18 cellular contexts compared by ENCODE assay signal in genomic region chr21:33132054-33132453, GRCh38.
DNase-seq lines count a peak whose midpoint lies in the region; ATAC-seq, FAIRE-seq and TF ChIP-seq lines count a peak whose summit lies in the region.
"Had no signal": no experiment of that assay in that cellular context is flagged by ENCODE, and none has a peak within 500 bp of the region (broad histone marks: within the 10 kb centered on the region; RNA-seq: fewer than 3 reads in every experiment).

No MANE protein-coding gene starts in this region.

- ATAC-seq in CD4-positive, alpha-beta T cell (ENCODE audit: poor library complexity) = no peak
- no peak for ATAC-seq in left colon
- ATAC-seq: activated CD8-positive, alpha-beta memory T cell treated with anti-CD3 and anti-CD28 coated beads, Interleukin-2, amount 10 ng/mL, durations not matched to agents 7 days and 5 days; left cardiac atrium had no signal

- no peaks in the 10 kb centered on the region for H3K9me2 ChIP-seq in SU-DHL-6 (replicated peaks; ENCODE audit: insufficient read depth, low read length)

- POLR2A ChIA-PET in CD4-positive, alpha-beta T cell (lab: Charles Lee) = no interaction called here
- POLR2A ChIA-PET in Caco-2 (lab: Charles Lee) = no interaction called here

- H3K4me3 Mint-ChIP-seq in CD4-positive, alpha-beta T cell = no peak overlapping the region
- H3K4me3 Mint-ChIP-seq in Caco-2 (ENCODE audit: unreplicated experiment) = no peak overlapping the region
- H3K4me3 Mint-ChIP-seq: activated CD8-positive, alpha-beta memory T cell treated with anti-CD3 and anti-CD28 coated beads, Interleukin-2, amount 10 ng/mL, durations not matched to agents 7 days and 5 days; naive B cell had no signal

- no peak overlapping the region for H3K27ac ChIP-seq in CD4-positive, alpha-beta T cell (ENCODE audit: low read depth, low read length)
- H3K27ac ChIP-seq in SU-DHL-6 (ENCODE audit: low read depth, low read length) = no peak overlapping the region
- H3K27ac ChIP-seq: thyroid gland had no signal

- no peaks in the 10 kb centered on the region for H3F3A ChIP-seq in SU-DHL-6 (ENCODE audit: insufficient read depth)

- H3K9me3 ChIP-seq in CD4-positive, alpha-beta T cell (ENCODE audit: control insufficient read depth, low read length) = no peaks in the 10 kb centered on the region
- H3K9me3 ChIP-seq in SU-DHL-6 (ENCODE audit: insufficient read depth, low read length) = no peaks in the 10 kb centered on the region
- H3K9me3 ChIP-seq in Caco-2 = no peaks in the 10 kb centered on the region
- H3K9me3 ChIP-seq: thyroid gland had no signal

- CTCF ChIA-PET in CD4-positive, alpha-beta T cell (lab: Charles Lee) = no interaction called here
- CTCF ChIA-PET in Caco-2 (lab: Charles Lee) = interaction anchor here (0.6 kb wide), 1 partner anchor 273 kb away, joined by 4 read pairs; no protein-coding TSS in a partner anchor

- FAIRE-seq in GM18507 (lab: Jason Lieb, UNC) = peak; percentile 59

- no peaks in the 10 kb centered on the region for H4K20me1 ChIP-seq in SU-DHL-6 (ENCODE audit: low read depth, low read length)

- H3K4me3 ChIP-seq in SU-DHL-6 (ENCODE audit: insufficient read depth, low read length, poor library complexity, severe bottlenecking) = no peak overlapping the region
- no peak overlapping the region for H3K4me3 ChIP-seq in kidney epithelial cell (ENCODE audit: low read depth, low read length)
- no peak overlapping the region for H3K4me3 ChIP-seq in Caco-2 (ENCODE audit: low read depth, low read length)
- H3K4me3 ChIP-seq: thyroid gland had no signal

- H3K4me1 ChIP-seq in Caco-2 = no peaks in the 10 kb centered on the region

- H3K9ac ChIP-seq in SU-DHL-6 (ENCODE audit: low read length) = no peak overlapping the region

- H3K36me3 Mint-ChIP-seq in CD4-positive, alpha-beta T cell (ENCODE audit: low read depth) = no peaks in the 10 kb centered on the region
- no peaks in the 10 kb centered on the region for H3K36me3 Mint-ChIP-seq in Caco-2 (ENCODE audit: insufficient read depth, unreplicated experiment)
- H3K36me3 Mint-ChIP-seq: activated CD8-positive, alpha-beta memory T cell treated with anti-CD3 and anti-CD28 coated beads, Interleukin-2, amount 10 ng/mL, durations not matched to agents 7 days and 5 days; naive B cell had no signal

- H3K36me3 ChIP-seq in SU-DHL-6 (ENCODE audit: low read length) = no peaks in the 10 kb centered on the region
- no peaks in the 10 kb centered on the region for H3K36me3 ChIP-seq in kidney epithelial cell (ENCODE audit: control insufficient read depth, insufficient read depth, low read length)
- no peaks in the 10 kb centered on the region for H3K36me3 ChIP-seq in Caco-2 (ENCODE audit: control insufficient read depth, insufficient read depth, low read length)
- H3K36me3 ChIP-seq: thyroid gland had no signal

- H3K4me2 ChIP-seq in SU-DHL-6 (ENCODE audit: low read depth, low read length, poor library complexity, severe bottlenecking) = no peak overlapping the region

- TF ChIP-seq CTCF in CD4-positive, alpha-beta T cell (IDR thresholded peaks at IDR 0.05) = peak; percentile 45
- TF ChIP-seq CTCF in SU-DHL-6 (IDR thresholded peaks at IDR 0.05; ENCODE audit: insufficient read depth, low read length, poor library complexity, severe bottlenecking) (peak; percentile 15), kidney epithelial cell (IDR thresholded peaks at IDR 0.05; ENCODE audit: insufficient read depth, low read length, poor library complexity, severe bottlenecking) (peak; percentile 23), Caco-2 (IDR thresholded peaks at IDR 0.05; ENCODE audit: insufficient read depth in 1 of 2, low read depth in 1 of 2, low read length in 1 of 2, severe bottlenecking in 1 of 2, unreplicated experiment in 1 of 2) (peak in 1 of 2 experiments; percentile 10)

- no peak for DNase-seq in CD4-positive, alpha-beta T cell
- DNase-seq in GM18507 (ENCODE audit: extremely low spot score, insufficient read length, low read depth) (no peak), kidney epithelial cell (ENCODE audit: low read depth) (no peak), Caco-2 (no peak), NCI-H2029 treated with DMSO at 0.1 percent for 48 hours (lab: John Stamatoyannopoulos, UW) (no peak), hypothalamus (lab: John Stamatoyannopoulos, UW) (no peak), left colon (no peak)
- DNase-seq: activated CD8-positive, alpha-beta memory T cell treated with anti-CD3 and anti-CD28 coated beads, Interleukin-2, amount 10 ng/mL, durations not matched to agents 7 days and 5 days; activated naive CD4-positive, alpha-beta T cell; left cardiac atrium; naive B cell; NCI-H2081; NCI-H82; SHP77 treated with DMSO at 0.1 percent for 48 hours; stimulated activated CD4-positive, alpha-beta T cell treated with anti-CD3 and anti-CD28 coated beads, Interleukin-2, amount 100 ng/mL, for 24 hours; stimulated activated CD8-positive, alpha-beta memory T cell treated with anti-CD3 and anti-CD28 coated beads, Interleukin-4, amount 100 ng/mL, for 48 hours; thyroid gland had no signal

- no peaks in the 10 kb centered on the region for H3K79me2 ChIP-seq in SU-DHL-6 (ENCODE audit: insufficient read depth, low read length)

- peaks cover 11% of the 10 kb centered on the region for H3K4me1 Mint-ChIP-seq in CD4-positive, alpha-beta T cell (ENCODE audit: low read depth)
- no peaks in the 10 kb centered on the region for H3K4me1 Mint-ChIP-seq in Caco-2 (ENCODE audit: low read depth, unreplicated experiment)
- H3K4me1 Mint-ChIP-seq: activated CD8-positive, alpha-beta memory T cell treated with anti-CD3 and anti-CD28 coated beads, Interleukin-2, amount 10 ng/mL, durations not matched to agents 7 days and 5 days had no signal

- H2AFZ ChIP-seq in SU-DHL-6 (ENCODE audit: low read depth, low read length, severe bottlenecking) = no peak overlapping the region

- intact Hi-C loops in CD4-positive, alpha-beta T cell (cut with DNase I, micrococcal nuclease) = loop anchor here in 1 of 2 experiments (1.0 to 5.0 kb wide), 2 partner anchors 65 to 245 kb away; no protein-coding TSS in a partner anchor
- intact Hi-C loops in Caco-2 (cut with micrococcal nuclease; ENCODE audit: unreplicated experiment) (loop anchor here (2.0 kb wide), 1 partner anchor 65 kb away; no protein-coding TSS in a partner anchor), left colon (cut with DNase I, micrococcal nuclease) (no loop called here)

- H3K27ac Mint-ChIP-seq in CD4-positive, alpha-beta T cell = no peak overlapping the region
- H3K27ac Mint-ChIP-seq in Caco-2 (ENCODE audit: unreplicated experiment) = no peak overlapping the region
- H3K27ac Mint-ChIP-seq: activated CD8-positive, alpha-beta memory T cell treated with anti-CD3 and anti-CD28 coated beads, Interleukin-2, amount 10 ng/mL, durations not matched to agents 7 days and 5 days had no signal

- BruUV-seq in Caco-2 (replicated peaks; lab: Mats Ljungman, UMichigan) = no TSS peak

- H3K9me3 Mint-ChIP-seq in CD4-positive, alpha-beta T cell = no peaks in the 10 kb centered on the region
- no peaks in the 10 kb centered on the region for H3K9me3 Mint-ChIP-seq in Caco-2 (ENCODE audit: unreplicated experiment)
- H3K9me3 Mint-ChIP-seq: naive B cell had no signal

- H3K27me3 Mint-ChIP-seq in CD4-positive, alpha-beta T cell = peaks cover 30% of the 10 kb centered on the region
- peaks cover 16% of the 10 kb centered on the region for H3K27me3 Mint-ChIP-seq in Caco-2 (ENCODE audit: insufficient read depth, unreplicated experiment)

- H3K27me3 ChIP-seq in CD4-positive, alpha-beta T cell (ENCODE audit: control insufficient read depth, insufficient read depth, low read length) = no peaks in the 10 kb centered on the region
- no peaks in the 10 kb centered on the region for H3K27me3 ChIP-seq in SU-DHL-6 (ENCODE audit: low read length)
- H3K27me3 ChIP-seq in kidney epithelial cell (ENCODE audit: control insufficient read depth, insufficient read depth, low read length) = peaks cover 11% of the 10 kb centered on the region
- no peaks in the 10 kb centered on the region; the same call in 1 of the 2 replicates for H3K27me3 ChIP-seq in Caco-2 (replicated peaks; ENCODE audit: control insufficient read depth, insufficient read depth, low read length)
- H3K27me3 ChIP-seq: thyroid gland had no signal
